In genomic region chr11:61281581-61282250, GRCh38 we compare ENCODE assay signal across 8 cellular contexts. TPM values are rescaled to one million over a fixed set of nuclear protein-coding genes. Genes with fewer than 3 reads are reported as not detected.
A peak's percentile ranks its signal among the peaks of the same experiment; 100 is the strongest.
DNase-seq lines count a peak whose midpoint lies in the region; ATAC-seq, FAIRE-seq and TF ChIP-seq lines count a peak whose summit lies in the region.

No MANE protein-coding gene starts in this region.

- intact Hi-C loops in kidney (cut with DNase I): no loop called here

- no peak for TF ChIP-seq EP300 in Ishikawa (IDR thresholded peaks at IDR 0.05; ENCODE audit: borderline replicate concordance)

- ATAC-seq in HG03097 (IDR thresholded peaks at IDR 0.05; ENCODE audit: low FRiP score, unreplicated experiment) (no peak), GM19455 (IDR thresholded peaks at IDR 0.05; ENCODE audit: unreplicated experiment) (no peak)

- no peak for TF ChIP-seq CTCF in kidney (IDR thresholded peaks at IDR 0.05; ENCODE audit: borderline replicate concordance, extremely low read depth, insufficient read depth)

- H3K4me3 ChIP-seq in kidney (ENCODE audit: low read length in 2 of 2): no peak overlapping the region

- no peak overlapping the region for H3K27ac ChIP-seq in kidney (ENCODE audit: low read depth in 2 of 2, low read length in 2 of 2)

- H3K9ac ChIP-seq in kidney (ENCODE audit: low read length in 2 of 2): no peak overlapping the region

- FAIRE-seq in kidney (lab: Jason Lieb, UNC): no peak

- DNase-seq in AG20443 (ENCODE audit: low spot score) (peak; percentile 72), left kidney (ENCODE audit: low read depth, low spot score) (peak; percentile 80), ureter (ENCODE audit: low spot score) (peak; percentile 63), kidney (no peak)
- DNase-seq in activated naive CD4-positive, alpha-beta T cell treated with anti-CD3 and anti-CD28 coated beads, Interleukin-2, amount 50 U/mL, for 16 hours: peak; percentile 24

- H3K9me3 ChIP-seq in kidney (ENCODE audit: control insufficient read depth in 1 of 2, low read length in 2 of 2): no peaks in the 10 kb centered on the region

- TF ChIP-seq RAD21 in Ishikawa (IDR thresholded peaks at IDR 0.05; ENCODE audit: low read depth): no peak

- H3K36me3 ChIP-seq in kidney (ENCODE audit: control insufficient read depth in 1 of 2, insufficient read depth in 2 of 2, low read length in 2 of 2): no peaks in the 10 kb centered on the region

- H3K4me1 ChIP-seq in kidney (ENCODE audit: control insufficient read depth in 1 of 2, insufficient read depth in 1 of 2, low read depth in 1 of 2, low read length in 2 of 2): no peaks in the 10 kb centered on the region

TF ChIP-seq in Ishikawa, 13 proteins besides CTCF, POLR2A, EP300 and RAD21:
- TF ChIP-seq CREB1 (IDR thresholded peaks at IDR 0.05; ENCODE audit: low read depth) (no peak), MAX (IDR thresholded peaks at IDR 0.05) (peak; percentile 93), EGR1 (IDR thresholded peaks at IDR 0.05) (no peak), TEAD4 (IDR thresholded peaks at IDR 0.05) (no peak)
TF ChIP-seq in Ishikawa: peak in this region for 1.

RNA-seq across cellular contexts. Expression of gene VWCE, which starts 13.4 kb away (rescaled TPM):
- total RNA-seq in ureter (4.1 TPM), kidney (1.2 TPM)
- 0.32 TPM for polyA plus RNA-seq in kidney (ENCODE audit: insufficient read depth, low read depth, low replicate concordance)

RNA-seq across cellular contexts. Expression of gene PGA5, which starts 40.7 kb away (rescaled TPM):
- total RNA-seq in ureter (not detected), kidney (0.35 TPM)
- not detected for polyA plus RNA-seq in kidney (ENCODE audit: insufficient read depth, low read depth, low replicate concordance)

RNA-seq across cellular contexts. Expression of gene DDB1, which starts 51.2 kb away (rescaled TPM):
- total RNA-seq in ureter: 193 TPM
- total RNA-seq in kidney: 185 TPM
- 131 TPM for polyA plus RNA-seq in kidney (ENCODE audit: insufficient read depth, low read depth, low replicate concordance)

RNA-seq across cellular contexts. Expression of gene TKFC, which starts 51.3 kb away (rescaled TPM):
- total RNA-seq in ureter (99.8 TPM), kidney (64.6 TPM)
- polyA plus RNA-seq in kidney (ENCODE audit: insufficient read depth, low read depth, low replicate concordance): 107 TPM

RNA-seq across cellular contexts. Expression of gene PGA4, which starts 59.6 kb away (rescaled TPM):
- total RNA-seq in ureter (not detected), kidney (not detected)
- polyA plus RNA-seq in kidney (ENCODE audit: insufficient read depth, low read depth, low replicate concordance): not detected
